In genomic region chr14:102238766-102239165, GRCh38 we compare ENCODE assay signal across 20 cellular contexts.
DNase-seq lines count a peak whose midpoint lies in the region; ATAC-seq and TF ChIP-seq lines count a peak whose summit lies in the region.
"Had no signal": no experiment of that assay in that cellular context is flagged by ENCODE, and none has a peak within 500 bp of the region (broad histone marks: within the 10 kb centered on the region; RNA-seq: fewer than 3 reads in every experiment).

No MANE protein-coding gene starts in this region.

- H3K36me3 ChIP-seq in HEK293 (ENCODE audit: control insufficient read depth in 2 of 2, insufficient read depth in 1 of 2, low read length in 2 of 2) (no peaks in the 10 kb centered on the region), PC-3 (ENCODE audit: low read depth, low read length) (no peaks in the 10 kb centered on the region), osteoblast (ENCODE audit: insufficient read depth, low read length) (peaks cover 46% of the 10 kb centered on the region), stomach (no peaks in the 10 kb centered on the region)

- no peak overlapping the region for H3K9ac ChIP-seq in PC-3 (ENCODE audit: low read length)

- H3K9me3 ChIP-seq in HEK293 (ENCODE audit: control insufficient read depth, insufficient read depth, low read depth, low read length) (no peaks in the 10 kb centered on the region), PC-3 (ENCODE audit: low read length) (no peaks in the 10 kb centered on the region), osteoblast (ENCODE audit: low read depth, low read length) (no peaks in the 10 kb centered on the region), stomach (no peaks in the 10 kb centered on the region)
- H3K9me3 ChIP-seq: BE2C had no signal

- no peaks in the 10 kb centered on the region for H3K4me1 ChIP-seq in HEK293 (ENCODE audit: control insufficient read depth, insufficient read depth, low read length)
- peaks cover 12% of the 10 kb centered on the region for H3K4me1 ChIP-seq in PC-3 (ENCODE audit: insufficient read depth, low read length)
- peaks cover 64% of the 10 kb centered on the region for H3K4me1 ChIP-seq in osteoblast (ENCODE audit: insufficient read depth, low read length)
- peaks cover 0 to 15% (median 12%) of the 10 kb centered on the region in 4 donors for H3K4me1 ChIP-seq in stomach

- H3K4me3 ChIP-seq in HEK293 (ENCODE audit: low read depth, low read length) (no peak overlapping the region), PC-3 (ENCODE audit: low read length) (no peak overlapping the region), osteoblast (ENCODE audit: insufficient read depth, low read length) (peak overlapping the region; percentile 75), stomach (no peak overlapping the region)
- H3K4me3 ChIP-seq: GM12878 had no signal

- CTCF ChIA-PET in HEK293 (lab: Yijun Ruan, JAX) = interaction anchor here (1.1 to 1.2 kb wide), 2 partner anchors 75 to 83 kb away, joined by 3 to 5 read pairs; no protein-coding TSS in a partner anchor
- CTCF ChIA-PET in PC-3 (lab: Charles Lee) = interaction anchor here (0.6 kb wide), 1 partner anchor 75 kb away, joined by 4 read pairs; no protein-coding TSS in a partner anchor

- H3F3A ChIP-seq in PC-3 (ENCODE audit: low read length, unreplicated experiment) = no peaks in the 10 kb centered on the region

- no peaks in the 10 kb centered on the region for H3K9me2 ChIP-seq in PC-3 (replicated peaks; ENCODE audit: low read length)

- DNase-seq in PC-3 = no peak
- no peak for DNase-seq in osteoblast (ENCODE audit: insufficient read length, low spot score, missing footprints)
- DNase-seq in stomach = no peak
- DNase-seq in hippocampal formation (lab: John Stamatoyannopoulos, UW) = no peak
- DNase-seq: ACHN; BE2C; C1 segment of cervical spinal cord; CD4-positive, CD25-positive, alpha-beta regulatory T cell; CD8-positive, alpha-beta memory T cell; COR-L47; DMS 273 treated with DMSO at 0.1 percent for 48 hours; DMS53; DND-41; GOT3; H7 had no signal

- no peak overlapping the region for H2AFZ ChIP-seq in PC-3 (ENCODE audit: low read length)
- no peak overlapping the region for H2AFZ ChIP-seq in osteoblast (ENCODE audit: low read length)

- ATAC-seq in PC-3 (no peak), HG02588 (IDR thresholded peaks at IDR 0.05; ENCODE audit: unreplicated experiment) (no peak)
- ATAC-seq: GM12878, HCT116 had no signal

- intact Hi-C loops in PC-3 (cut with micrococcal nuclease) (no loop called here), stomach (cut with DNase I; ENCODE audit: low total_unique reads) (loop anchor here (5.0 kb wide), 1 partner anchor 74 kb away; no protein-coding TSS in a partner anchor)

- no peaks in the 10 kb centered on the region for H4K20me1 ChIP-seq in PC-3 (ENCODE audit: low read length)
- peaks cover 3% of the 10 kb centered on the region for H4K20me1 ChIP-seq in osteoblast (ENCODE audit: insufficient read depth, low read length)

- TF ChIP-seq CTCF in HEK293 (tag by site-specific recombination; IDR thresholded peaks at IDR 0.05) (no peak), PC-3 (conservative IDR thresholded peaks at IDR 0.05; ENCODE audit: low read depth, low read length) (no peak), osteoblast (IDR thresholded peaks at IDR 0.05; ENCODE audit: extremely low read depth, low read depth, low read length) (no peak), stomach (IDR thresholded peaks at IDR 0.05) (no peak)

- H3K4me2 ChIP-seq in PC-3 (ENCODE audit: low read length) (no peak overlapping the region), osteoblast (ENCODE audit: insufficient read depth, low read length) (peak overlapping the region; percentile 82)

- no peak for TF ChIP-seq POLR2A in stomach (IDR thresholded peaks at IDR 0.05)

- H3K79me2 ChIP-seq in PC-3 (ENCODE audit: low read length) (peaks cover 22% of the 10 kb centered on the region; the same call in 1 of the 2 replicates), osteoblast (ENCODE audit: insufficient read depth, low read length) (peaks cover 99% of the 10 kb centered on the region)

- no peak for TF ChIP-seq EP300 in stomach (IDR thresholded peaks at IDR 0.05)

- POLR2A ChIA-PET in HEK293 (lab: Yijun Ruan, JAX) = no interaction called here
- POLR2A ChIA-PET in PC-3 (lab: Charles Lee; ENCODE audit: unreplicated experiment) = no interaction called here

- no peak overlapping the region for H3K27ac ChIP-seq in HEK293 (ENCODE audit: extremely low read depth, low read depth, low read length)
- peak overlapping the region; percentile 5; the same call in 1 of the 2 replicates for H3K27ac ChIP-seq in PC-3 (ENCODE audit: low read length)
- peak overlapping the region; percentile 96 for H3K27ac ChIP-seq in osteoblast (ENCODE audit: low read depth, low read length)
- H3K27ac ChIP-seq in stomach = no peak overlapping the region
- H3K27ac ChIP-seq: HL-60 had no signal

- 90 to 96% (median 93%) methylated on average over 3 of the region's 3 CpGs for WGBS in stomach, 5 donors

- no TSS peak for BruUV-seq in PC-3 (replicated peaks; lab: Mats Ljungman, UMichigan)

- no peaks in the 10 kb centered on the region for H3K27me3 ChIP-seq in PC-3 (ENCODE audit: low read length)
- no peaks in the 10 kb centered on the region for H3K27me3 ChIP-seq in osteoblast (ENCODE audit: insufficient read depth, low read length)
- H3K27me3 ChIP-seq in stomach = no peaks in the 10 kb centered on the region
- H3K27me3 ChIP-seq: BE2C had no signal

TF ChIP-seq in HEK293, 187 proteins besides CTCF, POLR2A, EP300 and RAD21:
- TF ChIP-seq IKZF3 (tag by site-specific recombination; IDR thresholded peaks at IDR 0.05) (no peak), EGR2 (tag by site-specific recombination; IDR thresholded peaks at IDR 0.05; ENCODE audit: low read depth) (peak; percentile 35; the same call in 1 of the 2 replicates), ZNF560 (tag by site-specific recombination; IDR thresholded peaks at IDR 0.05; ENCODE audit: borderline replicate concordance) (no peak)

Comparison
In these comparisons a context has a peak if more than half of its experiments do, and no peak if none do; other contexts are left out.
1. H3K27ac ChIP-seq: peak in PC-3 (single experiment) and osteoblast (single experiment); none in HEK293 (single experiment) and stomach (0 of 5).